In the genomic region with DNA sequence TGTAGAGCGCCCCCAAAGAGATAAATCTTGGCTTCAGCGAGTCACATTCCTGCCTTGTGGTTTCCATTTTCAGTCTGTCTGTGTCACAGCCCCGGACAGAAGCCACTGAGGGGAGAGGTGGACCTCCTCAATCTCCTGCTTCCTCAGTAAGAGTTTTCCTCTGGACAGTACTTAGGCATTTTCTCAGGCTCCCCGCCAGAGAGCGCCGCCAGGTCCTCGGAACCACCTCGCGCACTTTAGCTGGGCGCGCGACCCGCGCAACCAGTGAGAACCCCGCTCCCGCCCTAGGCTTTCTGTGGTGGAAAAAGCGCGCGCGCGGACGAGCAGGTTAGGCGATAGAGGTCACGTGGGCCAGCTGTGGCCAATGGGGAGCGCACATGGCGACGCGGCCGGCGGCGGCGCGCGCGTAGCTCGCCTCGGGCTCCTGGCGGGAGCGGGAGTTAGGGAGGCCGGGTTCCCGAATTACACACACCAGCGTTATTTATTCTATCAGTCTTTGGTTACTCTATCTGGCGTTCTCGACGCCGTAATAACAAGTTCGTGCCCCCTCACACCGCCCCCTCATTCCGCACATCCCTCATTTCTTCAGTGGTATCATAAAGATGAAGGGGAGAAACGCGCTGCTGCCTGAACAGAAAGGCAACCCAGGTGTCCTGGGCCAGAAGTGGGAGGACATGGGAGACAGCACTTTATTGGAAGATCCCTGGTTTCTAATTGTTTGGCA, we compare ENCODE assay signal across 1 cellular context.
TF ChIP-seq lines count a peak whose summit lies in the region.

No MANE protein-coding gene starts in this region.

TF ChIP-seq in K562, 482 proteins besides CTCF, POLR2A, EP300 and RAD21 (continued from another document and continues in another):
- 0 out of 2 replicates have a peak, but pooled peaks have one; percentile 60 for TF ChIP-seq THAP12 (CRISPR knock-in tag; IDR thresholded peaks at IDR 0.05)
- no peak for TF ChIP-seq MCM3 (IDR thresholded peaks at IDR 0.05)
- 0 out of 2 replicates have a peak, but pooled peaks have one; percentile 33 for TF ChIP-seq CGGBP1 (CRISPR knock-in tag; IDR thresholded peaks at IDR 0.05)
- TF ChIP-seq C11orf30 (IDR thresholded peaks at IDR 0.05; ENCODE audit: low read depth), result 0 out of 2 replicates have a peak, but pooled peaks have one; percentile 4
- TF ChIP-seq, protein P1, sequence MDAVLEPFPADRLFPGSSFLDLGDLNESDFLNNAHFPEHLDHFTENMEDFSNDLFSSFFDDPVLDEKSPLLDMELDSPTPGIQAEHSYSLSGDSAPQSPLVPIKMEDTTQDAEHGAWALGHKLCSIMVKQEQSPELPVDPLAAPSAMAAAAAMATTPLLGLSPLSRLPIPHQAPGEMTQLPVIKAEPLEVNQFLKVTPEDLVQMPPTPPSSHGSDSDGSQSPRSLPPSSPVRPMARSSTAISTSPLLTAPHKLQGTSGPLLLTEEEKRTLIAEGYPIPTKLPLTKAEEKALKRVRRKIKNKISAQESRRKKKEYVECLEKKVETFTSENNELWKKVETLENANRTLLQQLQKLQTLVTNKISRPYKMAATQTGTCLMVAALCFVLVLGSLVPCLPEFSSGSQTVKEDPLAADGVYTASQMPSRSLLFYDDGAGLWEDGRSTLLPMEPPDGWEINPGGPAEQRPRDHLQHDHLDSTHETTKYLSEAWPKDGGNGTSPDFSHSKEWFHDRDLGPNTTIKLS (IDR thresholded peaks at IDR 0.05; ENCODE audit: borderline replicate concordance, low read depth), result peak; percentile 17; the same call in 1 of the 2 replicates
- peak; percentile 29 to 52; a peak in 1 of 4 replicates for TF ChIP-seq TBL1XR1 (IDR thresholded peaks at IDR 0.05; ENCODE audit: low read length in 2 of 2)
- peak; percentile 61; the same call in 1 of the 2 replicates for TF ChIP-seq MITF (IDR thresholded peaks at IDR 0.05)
- TF ChIP-seq CSDE1 (IDR thresholded peaks at IDR 0.05), result no peak
- peak in 1 of 2 experiments; percentile 50; a peak in 2 of 4 replicates for TF ChIP-seq FOXA3 (CRISPR knock-in tag; conservative IDR thresholded peaks at IDR 0.05 in 1 of 2, IDR thresholded peaks at IDR 0.05 in 1 of 2)
- TF ChIP-seq TCF3 (CRISPR knock-in tag; IDR thresholded peaks at IDR 0.05), result peak; percentile 42; the same call in 1 of the 2 replicates
- TF ChIP-seq ZNF444 (CRISPR knock-in tag; IDR thresholded peaks at IDR 0.05), result no peak
- no peak for TF ChIP-seq SMARCE1 (IDR thresholded peaks at IDR 0.05)
- peak; percentile 61; the same call in 1 of the 2 replicates for TF ChIP-seq GABPB1 (CRISPR knock-in tag; IDR thresholded peaks at IDR 0.05)
- 0 out of 2 replicates have a peak, but pooled peaks have one; percentile 10 for TF ChIP-seq DIDO1 (tag; IDR thresholded peaks at IDR 0.05; ENCODE audit: low read depth)
- no peak for TF ChIP-seq ZEB2 (IDR thresholded peaks at IDR 0.05)
- TF ChIP-seq POLR2G (IDR thresholded peaks at IDR 0.05; ENCODE audit: low read depth, low read length), result peak; percentile 91
- TF ChIP-seq KLF16 (IDR thresholded peaks at IDR 0.05), result peak; percentile 46; the same call in 1 of the 2 replicates
- TF ChIP-seq HDAC6 (IDR thresholded peaks at IDR 0.05; ENCODE audit: low read depth, low read length), result no peak
- TF ChIP-seq CEBPB (tag; IDR thresholded peaks at IDR 0.05), result no peak
- 0 out of 2 replicates have a peak, but pooled peaks have one; percentile 16 for TF ChIP-seq CBFB (CRISPR knock-in tag; IDR thresholded peaks at IDR 0.05)
- TF ChIP-seq ZNF384 (IDR thresholded peaks at IDR 0.05; ENCODE audit: low read depth, low read length), result peak; percentile 57; the same call in 1 of the 2 replicates
- no peak for TF ChIP-seq NR3C1 (CRISPR knock-in tag; IDR thresholded peaks at IDR 0.05)
- no peak for TF ChIP-seq MBD1 (CRISPR knock-in tag; IDR thresholded peaks at IDR 0.05)
- TF ChIP-seq ZNF197 (CRISPR knock-in tag; IDR thresholded peaks at IDR 0.05; ENCODE audit: low read depth), result peak; percentile 95
- no peak for TF ChIP-seq KDM2B (CRISPR knock-in tag; IDR thresholded peaks at IDR 0.05)
- peak; percentile 89 for TF ChIP-seq ZFX (CRISPR knock-in tag; IDR thresholded peaks at IDR 0.05)
- TF ChIP-seq ZNF224 (CRISPR knock-in tag; IDR thresholded peaks at IDR 0.05), result no peak
- no peak for TF ChIP-seq ZKSCAN3 (CRISPR knock-in tag; IDR thresholded peaks at IDR 0.05)
- TF ChIP-seq ZBTB33 (CRISPR knock-in tag; IDR thresholded peaks at IDR 0.05), result peak; percentile 46; the same call in 1 of the 2 replicates
- TF ChIP-seq, protein P2, sequence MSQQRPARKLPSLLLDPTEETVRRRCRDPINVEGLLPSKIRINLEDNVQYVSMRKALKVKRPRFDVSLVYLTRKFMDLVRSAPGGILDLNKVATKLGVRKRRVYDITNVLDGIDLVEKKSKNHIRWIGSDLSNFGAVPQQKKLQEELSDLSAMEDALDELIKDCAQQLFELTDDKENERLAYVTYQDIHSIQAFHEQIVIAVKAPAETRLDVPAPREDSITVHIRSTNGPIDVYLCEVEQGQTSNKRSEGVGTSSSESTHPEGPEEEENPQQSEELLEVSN (IDR thresholded peaks at IDR 0.05; ENCODE audit: borderline replicate concordance in 1 of 2, extremely low read depth in 1 of 2, insufficient read depth in 1 of 2, insufficient read length in 1 of 2, low read depth in 1 of 2, low read length in 1 of 2, poor library complexity in 1 of 2, severe bottlenecking in 1 of 2), result peak; percentile 95 to 99
- TF ChIP-seq POLR2AphosphoS2 (IDR thresholded peaks at IDR 0.05; ENCODE audit: low read length), result no peak
- TF ChIP-seq BRF2 (IDR thresholded peaks at IDR 0.05; ENCODE audit: borderline replicate concordance, insufficient read depth, insufficient read length), result no peak
- TF ChIP-seq OTX1 (CRISPR knock-in tag; IDR thresholded peaks at IDR 0.05), result no peak
- TF ChIP-seq MAFK (IDR thresholded peaks at IDR 0.05; ENCODE audit: low read length), result peak; percentile 44
- TF ChIP-seq CHD4 (IDR thresholded peaks at IDR 0.05; ENCODE audit: insufficient read depth, insufficient replicate concordance, low read depth, low read length, poor library complexity, severe bottlenecking), result no peak
- peak; percentile 50; the same call in 1 of the 2 replicates for TF ChIP-seq KAT7 (CRISPR knock-in tag; IDR thresholded peaks at IDR 0.05; ENCODE audit: borderline replicate concordance)
- peak; percentile 99 for TF ChIP-seq RAD51 (IDR thresholded peaks at IDR 0.05; ENCODE audit: borderline replicate concordance, low read depth)
- no peak for TF ChIP-seq NCOA2 (IDR thresholded peaks at IDR 0.05; ENCODE audit: partially characterized antibody in 2 of 2)
- TF ChIP-seq VEZF1 (CRISPR knock-in tag; IDR thresholded peaks at IDR 0.05), result peak; percentile 82
- no peak for TF ChIP-seq MCM7 (IDR thresholded peaks at IDR 0.05)
- TF ChIP-seq SIN3B (IDR thresholded peaks at IDR 0.05; ENCODE audit: low read depth), result no peak
- TF ChIP-seq YY1 (IDR thresholded peaks at IDR 0.05; ENCODE audit: borderline replicate concordance in 1 of 3, control insufficient read depth in 1 of 3, extremely low read depth in 1 of 3, insufficient read depth in 3 of 3, insufficient read length in 1 of 3, insufficient replicate concordance in 2 of 3, low read depth in 1 of 3, low read length in 2 of 3), result peak in 1 of 3 experiments; percentile 67
- peak; percentile 86 for TF ChIP-seq DMBX1 (CRISPR knock-in tag; IDR thresholded peaks at IDR 0.05; ENCODE audit: borderline replicate concordance)
- 0 out of 2 replicates have a peak, but pooled peaks have one; percentile 39 for TF ChIP-seq ZFP1 (CRISPR knock-in tag; IDR thresholded peaks at IDR 0.05)
- TF ChIP-seq HLTF (IDR thresholded peaks at IDR 0.05), result no peak
- TF ChIP-seq ZKSCAN8 (CRISPR knock-in tag; IDR thresholded peaks at IDR 0.05), result no peak
- TF ChIP-seq HDAC8 (tag; IDR thresholded peaks at IDR 0.05), result no peak
- TF ChIP-seq ESRRA (IDR thresholded peaks at IDR 0.05; ENCODE audit: borderline replicate concordance, low read depth), result peak; percentile 73; the same call in 1 of the 2 replicates
- peak; percentile 58 for TF ChIP-seq MEIS2 (IDR thresholded peaks at IDR 0.05; ENCODE audit: partially characterized antibody)
- TF ChIP-seq ZNF174 (CRISPR knock-in tag; IDR thresholded peaks at IDR 0.05), result no peak
- no peak for TF ChIP-seq PHTF2 (CRISPR knock-in tag; IDR thresholded peaks at IDR 0.05)
- TF ChIP-seq, protein P3, sequence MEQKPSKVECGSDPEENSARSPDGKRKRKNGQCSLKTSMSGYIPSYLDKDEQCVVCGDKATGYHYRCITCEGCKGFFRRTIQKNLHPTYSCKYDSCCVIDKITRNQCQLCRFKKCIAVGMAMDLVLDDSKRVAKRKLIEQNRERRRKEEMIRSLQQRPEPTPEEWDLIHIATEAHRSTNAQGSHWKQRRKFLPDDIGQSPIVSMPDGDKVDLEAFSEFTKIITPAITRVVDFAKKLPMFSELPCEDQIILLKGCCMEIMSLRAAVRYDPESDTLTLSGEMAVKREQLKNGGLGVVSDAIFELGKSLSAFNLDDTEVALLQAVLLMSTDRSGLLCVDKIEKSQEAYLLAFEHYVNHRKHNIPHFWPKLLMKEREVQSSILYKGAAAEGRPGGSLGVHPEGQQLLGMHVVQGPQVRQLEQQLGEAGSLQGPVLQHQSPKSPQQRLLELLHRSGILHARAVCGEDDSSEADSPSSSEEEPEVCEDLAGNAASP (IDR thresholded peaks at IDR 0.05), result no peak
